Comparison of ENCODE assay signal across 14 cellular contexts in genomic region chr7:140035400-140036223, GRCh38. TPM values are rescaled to one million over a fixed set of nuclear protein-coding genes. Genes with fewer than 3 reads are reported as not detected.
DNase-seq lines count a peak whose midpoint lies in the region; ATAC-seq, FAIRE-seq and TF ChIP-seq lines count a peak whose summit lies in the region.
"Had no signal": no experiment of that assay in that cellular context is flagged by ENCODE, and none has a peak within 500 bp of the region (broad histone marks: within the 10 kb centered on the region; RNA-seq: fewer than 3 reads in every experiment).

No MANE protein-coding gene starts in this region.

- peak; percentile 52 for DNase-seq in H54 (ENCODE audit: insufficient read length, low spot score)
- peak; percentile 65 for DNase-seq in fibroblast of the aortic adventitia (ENCODE audit: low read depth)
- DNase-seq in GM13977 (ENCODE audit: low spot score) = no peak
- DNase-seq in stimulated activated naive CD4-positive, alpha-beta T cell treated with Interleukin-2 at 50 U/mL for 16 hours (lab: John Stamatoyannopoulos, UW) = no peak
- DNase-seq in NCI-H2107 (lab: John Stamatoyannopoulos, UW) = no peak
- DNase-seq in NCI-H2029 (lab: John Stamatoyannopoulos, UW) = no peak
- DNase-seq: amygdala; naive thymus-derived CD8-positive, alpha-beta T cell; NCI-H526 treated with DMSO at 0.1 percent for 48 hours; SHP77 treated with DMSO at 0.1 percent for 48 hours; testis had no signal

- in situ Hi-C loops in GM13977 (cut with MboI; ENCODE audit: low pct_unique_long_range_greater_than_20kb, low sequenced_read_pairs, unreplicated experiment) = no loop called here

- TF ChIP-seq POLR2A in H54 (IDR thresholded peaks at IDR 0.05; ENCODE audit: low read depth, low read length) = no peak

- TF ChIP-seq CTCF in fibroblast of the aortic adventitia (IDR thresholded peaks at IDR 0.05; ENCODE audit: insufficient read depth, low read length) (no peak), GM13977 (IDR thresholded peaks at IDR 0.05; ENCODE audit: extremely low read depth, insufficient read depth, missing control alignments) (no peak)

- H3K36me3 Mint-ChIP-seq in activated T-helper 17 cell treated with anti-CD3 and anti-CD28 coated beads, Interleukin-2, amount 50 U/mL, for 72 hours (ENCODE audit: low read depth) = peaks cover 80% of the 10 kb centered on the region
- peaks cover 76% of the 10 kb centered on the region for H3K36me3 Mint-ChIP-seq in stimulated activated memory B cell treated with anti-CD40 and anti-IgM and Interleukin-4, amounts not matched to agents 10 μg/mL and 1 μg/mL and 100 μg/mL, for 72 hours

- ATAC-seq in activated T-helper 17 cell treated with anti-CD3 and anti-CD28 coated beads, Interleukin-2, amount 50 U/mL, for 72 hours (replicated peaks) = peak; percentile 24
- no peak for ATAC-seq in stimulated activated memory B cell treated with anti-CD40 and anti-IgM and Interleukin-4, amounts not matched to agents 10 μg/mL and 1 μg/mL and 100 μg/mL, for 72 hours
- ATAC-seq: sciatic nerve had no signal

- no peaks in the 10 kb centered on the region for H3K9me3 Mint-ChIP-seq in activated T-helper 17 cell treated with anti-CD3 and anti-CD28 coated beads, Interleukin-2, amount 50 U/mL, for 72 hours
- no peaks in the 10 kb centered on the region for H3K9me3 Mint-ChIP-seq in stimulated activated memory B cell treated with anti-CD40 and anti-IgM and Interleukin-4, amounts not matched to agents 10 μg/mL and 1 μg/mL and 100 μg/mL, for 72 hours
- H3K9me3 Mint-ChIP-seq: naive thymus-derived CD8-positive, alpha-beta T cell had no signal

- H3K4me3 ChIP-seq in fibroblast of the aortic adventitia (ENCODE audit: low read depth, low read length) = no peak overlapping the region
- H3K4me3 ChIP-seq: testis had no signal

- peaks cover 16% of the 10 kb centered on the region for H3K4me1 Mint-ChIP-seq in activated T-helper 17 cell treated with anti-CD3 and anti-CD28 coated beads, Interleukin-2, amount 50 U/mL, for 72 hours
- H3K4me1 Mint-ChIP-seq in stimulated activated memory B cell treated with anti-CD40 and anti-IgM and Interleukin-4, amounts not matched to agents 10 μg/mL and 1 μg/mL and 100 μg/mL, for 72 hours = peaks cover 40% of the 10 kb centered on the region

- no peak for FAIRE-seq in H54 (lab: Jason Lieb, UNC)

- H3K4me3 Mint-ChIP-seq in activated T-helper 17 cell treated with anti-CD3 and anti-CD28 coated beads, Interleukin-2, amount 50 U/mL, for 72 hours = peak overlapping the region; percentile 33
- H3K4me3 Mint-ChIP-seq in stimulated activated memory B cell treated with anti-CD40 and anti-IgM and Interleukin-4, amounts not matched to agents 10 μg/mL and 1 μg/mL and 100 μg/mL, for 72 hours = no peak overlapping the region

- peak overlapping the region; percentile 69 for H3K27ac Mint-ChIP-seq in activated T-helper 17 cell treated with anti-CD3 and anti-CD28 coated beads, Interleukin-2, amount 50 U/mL, for 72 hours
- H3K27ac Mint-ChIP-seq in stimulated activated memory B cell treated with anti-CD40 and anti-IgM and Interleukin-4, amounts not matched to agents 10 μg/mL and 1 μg/mL and 100 μg/mL, for 72 hours = peak overlapping the region; percentile 60

- no peaks in the 10 kb centered on the region for H3K27me3 Mint-ChIP-seq in activated T-helper 17 cell treated with anti-CD3 and anti-CD28 coated beads, Interleukin-2, amount 50 U/mL, for 72 hours
- no peaks in the 10 kb centered on the region for H3K27me3 Mint-ChIP-seq in stimulated activated memory B cell treated with anti-CD40 and anti-IgM and Interleukin-4, amounts not matched to agents 10 μg/mL and 1 μg/mL and 100 μg/mL, for 72 hours
- H3K27me3 Mint-ChIP-seq: naive thymus-derived CD8-positive, alpha-beta T cell had no signal

RNA-seq across cellular contexts. Expression of gene PARP12, which starts 27.1 kb away (rescaled TPM):
- total RNA-seq in activated T-helper 17 cell treated with anti-CD3 and anti-CD28 coated beads, Interleukin-2, amount 50 U/mL, for 72 hours = 10 to 100 TPM; 17.4 to 43.6 TPM
- total RNA-seq in fibroblast of the aortic adventitia (ENCODE audit: low replicate concordance) = 14.0 and 16.4 TPM in 2 replicates

Comparison
In these comparisons a context has a peak if more than half of its experiments do, and no peak if none do; other contexts are left out.
1. DNase-seq: peak in H54 (single experiment) and fibroblast of the aortic adventitia (single experiment); none in GM13977 (single experiment), stimulated activated naive CD4-positive, alpha-beta T cell treated with Interleukin-2 at 50 U/mL for 16 hours (single experiment), NCI-H2107 (single experiment) and NCI-H2029 (single experiment).